In genomic region chr9:126709241-126709640, GRCh38 we compare ENCODE assay signal across 1 cellular context.
TF ChIP-seq lines count a peak whose summit lies in the region.

No MANE protein-coding gene starts in this region.

TF ChIP-seq in K562, 482 proteins besides CTCF, POLR2A, EP300 and RAD21 (continued from another document):
- TF ChIP-seq ZBTB7A (IDR thresholded peaks at IDR 0.05; ENCODE audit: borderline replicate concordance, control insufficient read depth, low read depth, low read length), result no peak
- TF ChIP-seq RAD51 (IDR thresholded peaks at IDR 0.05; ENCODE audit: borderline replicate concordance, low read depth), result no peak
- TF ChIP-seq, protein P1, sequence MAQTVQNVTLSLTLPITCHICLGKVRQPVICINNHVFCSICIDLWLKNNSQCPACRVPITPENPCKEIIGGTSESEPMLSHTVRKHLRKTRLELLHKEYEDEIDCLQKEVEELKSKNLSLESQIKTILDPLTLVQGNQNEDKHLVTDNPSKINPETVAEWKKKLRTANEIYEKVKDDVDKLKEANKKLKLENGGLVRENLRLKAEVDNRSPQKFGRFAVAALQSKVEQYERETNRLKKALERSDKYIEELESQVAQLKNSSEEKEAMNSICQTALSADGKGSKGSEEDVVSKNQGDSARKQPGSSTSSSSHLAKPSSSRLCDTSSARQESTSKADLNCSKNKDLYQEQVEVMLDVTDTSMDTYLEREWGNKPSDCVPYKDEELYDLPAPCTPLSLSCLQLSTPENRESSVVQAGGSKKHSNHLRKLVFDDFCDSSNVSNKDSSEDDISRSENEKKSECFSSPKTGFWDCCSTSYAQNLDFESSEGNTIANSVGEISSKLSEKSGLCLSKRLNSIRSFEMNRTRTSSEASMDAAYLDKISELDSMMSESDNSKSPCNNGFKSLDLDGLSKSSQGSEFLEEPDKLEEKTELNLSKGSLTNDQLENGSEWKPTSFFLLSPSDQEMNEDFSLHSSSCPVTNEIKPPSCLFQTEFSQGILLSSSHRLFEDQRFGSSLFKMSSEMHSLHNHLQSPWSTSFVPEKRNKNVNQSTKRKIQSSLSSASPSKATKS (CRISPR knock-in tag; IDR thresholded peaks at IDR 0.05), result no peak
- TF ChIP-seq ZNF507 (tag; conservative IDR thresholded peaks at IDR 0.05), result no peak
- 0 out of 2 replicates have a peak, but pooled peaks have one; percentile 6 for TF ChIP-seq NFIC (IDR thresholded peaks at IDR 0.05)
- no peak for TF ChIP-seq ILF3 (IDR thresholded peaks at IDR 0.05; ENCODE audit: borderline replicate concordance)
